8 cellular contexts compared by ENCODE assay signal in genomic region chr5:96936431-96937221, GRCh38. TPM values are rescaled to one million over a fixed set of nuclear protein-coding genes. Genes with fewer than 3 reads are reported as not detected.
DNase-seq lines count a peak whose midpoint lies in the region; ATAC-seq and TF ChIP-seq lines count a peak whose summit lies in the region.

No MANE protein-coding gene starts in this region.

- in situ Hi-C loops in GM13976 (cut with MboI; ENCODE audit: low sequenced_read_pairs, unreplicated experiment), result no loop called here

- H3K4me3 ChIP-seq in AG04449 (ENCODE audit: low read depth, low read length), result peak overlapping the region; percentile 80
- peak overlapping the region; percentile 84 for H3K4me3 ChIP-seq in retinal pigment epithelial cell (ENCODE audit: low read length)

- POLR2A ChIA-PET in AG04449 (lab: Yijun Ruan, JAX), result interaction anchor here (0.9 to 1.0 kb wide), 2 partner anchors 43 to 129 kb away, joined by 3 to 5 read pairs; partner anchors contain the start of gene ERAP1

- TF ChIP-seq CTCF in AG04449 (IDR thresholded peaks at IDR 0.05; ENCODE audit: insufficient read depth, low read length, missing control alignments) (no peak), retinal pigment epithelial cell (conservative IDR thresholded peaks at IDR 0.05; ENCODE audit: low read depth, low read length) (no peak), GM13976 (IDR thresholded peaks at IDR 0.05; ENCODE audit: borderline replicate concordance, control extremely low read depth, extremely low read depth, insufficient read depth, missing control alignments) (no peak)

- WGBS in adipose tissue, 3 donors, result 0% methylated on average over 25 to 27 of the region's 27 CpGs

- H3K27ac ChIP-seq in adipose tissue (ENCODE audit: low read depth, low read length), result peak overlapping the region; percentile 62

- CTCF ChIA-PET in AG04449 (lab: Yijun Ruan, JAX), result interaction anchor here (0.6 to 3.3 kb wide), 4 partner anchors 12 to 225 kb away, joined by 3 to 14 read pairs (median 4); no protein-coding TSS in a partner anchor

- peak; percentile 30 for ATAC-seq in GM18907 (IDR thresholded peaks at IDR 0.05; ENCODE audit: unreplicated experiment)
- peak; percentile 28 for ATAC-seq in HG03159 (IDR thresholded peaks at IDR 0.05; ENCODE audit: unreplicated experiment)

- DNase-seq in AG04449 (ENCODE audit: low read depth, low spot score) (no peak), SW 1271 (lab: John Stamatoyannopoulos, UW) (peak; percentile 12 to 60), hypothalamus (lab: John Stamatoyannopoulos, UW) (peak in 42 of 51 donors; percentile 4 to 80 (median 46)), retinal pigment epithelial cell (ENCODE audit: low read depth) (no peak), GM13976 (ENCODE audit: low spot score) (no peak)

RNA-seq across cellular contexts. Expression of gene LNPEP, which starts 0.7 kb away (rescaled TPM):
- 10 to 100 TPM in 1 of 3 donors, 1 to 10 TPM in 2; 2.9 to 11.0 (median 3.1) TPM for polyA plus RNA-seq in adipose tissue

Comparison
In these comparisons a context has a peak if more than half of its experiments do, and no peak if none do; other contexts are left out.
1. DNase-seq: peak in SW 1271 (2 of 2) and hypothalamus (42 of 51); none in AG04449 (single experiment), retinal pigment epithelial cell (single experiment) and GM13976 (single experiment).